Comparison of ENCODE assay signal across 8 cellular contexts in genomic region chr11:79062814-79063762, GRCh38.
DNase-seq lines count a peak whose midpoint lies in the region; ATAC-seq and TF ChIP-seq lines count a peak whose summit lies in the region.

No MANE protein-coding gene starts in this region.

- H3K79me2 ChIP-seq in neural progenitor cell (ENCODE audit: low read depth): no peaks in the 10 kb centered on the region

- no peak overlapping the region for H3K4me3 Mint-ChIP-seq in neural progenitor cell

- H3K4me2 ChIP-seq in neural progenitor cell: no peak overlapping the region

- H3K27me3 ChIP-seq in neural progenitor cell: no peaks in the 10 kb centered on the region

- peak; percentile 61 for TF ChIP-seq CTCF in neural progenitor cell (IDR thresholded peaks at IDR 0.05)

- H3K9me3 ChIP-seq in neural progenitor cell (ENCODE audit: low read depth): no peaks in the 10 kb centered on the region

- H3K36me3 Mint-ChIP-seq in neural progenitor cell: no peaks in the 10 kb centered on the region

- no peaks in the 10 kb centered on the region for H4K20me1 ChIP-seq in neural progenitor cell (ENCODE audit: low read depth)

- peak; percentile 9 for DNase-seq in EL
- DNase-seq in NCI-H146 treated with DMSO at 0.1 percent for 48 hours (lab: John Stamatoyannopoulos, UW; ENCODE audit: unreplicated experiment): peak; percentile 13
- peak; percentile 38 for DNase-seq in dermis blood vessel endothelial cell
- peak; percentile 59 for DNase-seq in neural progenitor cell (ENCODE audit: low spot score)
- DNase-seq in activated CD4-positive, alpha-beta T cell treated with anti-CD3 and anti-CD28 coated beads, Interleukin-2, amount 50 U/mL, for 48 hours: no peak
- DNase-seq in SKM-1 treated with dmso at 0.1 percent for 144 hours (lab: John Stamatoyannopoulos, UW; ENCODE audit: unreplicated experiment): no peak

- no peak overlapping the region for H3K27ac Mint-ChIP-seq in neural progenitor cell

- peaks cover 20% of the 10 kb centered on the region for H3K4me1 ChIP-seq in neural progenitor cell

- H3K9me3 Mint-ChIP-seq in neural progenitor cell: no peaks in the 10 kb centered on the region

- peaks cover 49% of the 10 kb centered on the region for H3K4me1 Mint-ChIP-seq in neural progenitor cell

- peaks cover 3% of the 10 kb centered on the region for H3K27me3 Mint-ChIP-seq in neural progenitor cell (ENCODE audit: insufficient read depth, low read depth)

- no peaks in the 10 kb centered on the region for H3K36me3 ChIP-seq in neural progenitor cell

- no peaks in the 10 kb centered on the region for H3F3A ChIP-seq in neural progenitor cell (ENCODE audit: low read depth)

- no peak overlapping the region for H3K9ac ChIP-seq in neural progenitor cell

- H3K4me3 ChIP-seq in neural progenitor cell: no peak overlapping the region

- H2AFZ ChIP-seq in neural progenitor cell (replicated peaks): no peak overlapping the region

- H3K27ac ChIP-seq in neural progenitor cell: no peak overlapping the region

- no peak for ATAC-seq in HG03175 (IDR thresholded peaks at IDR 0.05; ENCODE audit: unreplicated experiment)
- ATAC-seq in GM18498 (IDR thresholded peaks at IDR 0.05; ENCODE audit: unreplicated experiment): no peak

Comparison
In these comparisons a context has a peak if more than half of its experiments do, and no peak if none do; other contexts are left out.
1. DNase-seq: peak in EL (single experiment), NCI-H146 treated with DMSO at 0.1 percent for 48 hours (single experiment), dermis blood vessel endothelial cell (single experiment) and neural progenitor cell (single experiment); none in activated CD4-positive, alpha-beta T cell treated with anti-CD3 and anti-CD28 coated beads, Interleukin-2, amount 50 U/mL, for 48 hours (0 of 2) and SKM-1 treated with dmso at 0.1 percent for 144 hours (single experiment).